27 cellular contexts compared by ENCODE assay signal in the genomic region with DNA sequence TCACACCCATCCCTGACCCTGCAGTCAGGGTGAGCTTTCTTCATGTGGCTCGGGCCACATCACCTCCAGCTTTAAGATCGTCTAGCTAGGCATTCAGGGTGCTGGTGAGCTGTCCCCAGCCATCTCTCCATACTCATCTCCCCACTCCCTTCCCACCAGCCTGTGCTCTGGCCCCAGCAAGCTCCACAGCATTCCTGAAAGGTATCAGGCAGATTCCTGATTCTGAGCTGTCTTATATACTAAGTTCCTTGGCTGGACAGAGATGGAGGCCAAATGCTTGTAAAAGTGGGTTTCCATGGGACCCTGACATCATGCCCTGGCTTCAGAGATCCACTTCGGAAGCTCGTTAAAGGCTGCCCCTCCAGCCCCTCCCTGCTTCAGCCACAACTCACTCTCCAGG. TPM values are rescaled to one million over a fixed set of nuclear protein-coding genes. Genes with fewer than 3 reads are reported as not detected.
"Had no signal": no experiment of that assay in that cellular context is flagged by ENCODE, and none has a peak within 500 bp of the region (broad histone marks: within the 10 kb centered on the region; RNA-seq: fewer than 3 reads in every experiment).

No MANE protein-coding gene starts in this region.

- H3K4me3 Mint-ChIP-seq: dendritic cell treated with granulocyte-macrophage colony-stimulating factor and Interleukin-4, amounts not matched to agents 40 ng/mL and 50 ng/mL, for 4 days; natural killer cell; type B pancreatic cell had no signal

- H3K27me3 Mint-ChIP-seq: dendritic cell treated with granulocyte-macrophage colony-stimulating factor and Interleukin-4, amounts not matched to agents 40 ng/mL and 50 ng/mL, for 4 days; type B pancreatic cell had no signal

- H3K27ac Mint-ChIP-seq: dendritic cell treated with granulocyte-macrophage colony-stimulating factor and Interleukin-4, amounts not matched to agents 40 ng/mL and 50 ng/mL, for 4 days; natural killer cell; type B pancreatic cell had no signal

- H3K27ac ChIP-seq: colonic mucosa, esophagus muscularis mucosa, foreskin keratinocyte, gastroesophageal sphincter, hepatocyte, lower lobe of right lung, parathyroid adenoma, prostate gland, right atrium auricular region, stomach, thyroid gland had no signal

- ATAC-seq: foreskin keratinocyte, gastroesophageal sphincter, heart left ventricle, left ventricle myocardium superior, lower lobe of right lung, natural killer cell, sciatic nerve had no signal

- H3K4me1 ChIP-seq: colonic mucosa, foreskin keratinocyte, prostate gland had no signal

- FAIRE-seq: endothelial cell of umbilical vein, islet of Langerhans had no signal

- H3K4me3 ChIP-seq: colonic mucosa, esophagus muscularis mucosa, gastroesophageal sphincter, heart left ventricle, hepatocyte, lower lobe of right lung, prostate gland, right atrium auricular region, smooth muscle cell, stomach, thyroid gland had no signal

- H3K4me1 Mint-ChIP-seq: natural killer cell had no signal

- DNase-seq: colonic mucosa; effector CD8-positive, alpha-beta T cell; foreskin keratinocyte; heart left ventricle; left ventricle myocardium superior; lower lobe of right lung; natural killer cell; stimulated activated CD4-positive, alpha-beta T cell treated with anti-CD3 and anti-CD28 coated beads, Interleukin-12 subunit alpha, Interleukin-12 subunit beta, amount 100 ng/mL, for 4 hours; stimulated activated CD4-positive, alpha-beta T cell treated with anti-CD3 and anti-CD28 coated beads, Interleukin-1b, Interleukin-23, amount 100 ng/mL, for 48 hours; stimulated activated CD4-positive, alpha-beta T cell treated with anti-CD3 and anti-CD28 coated beads, Interleukin-4, amount 100 ng/mL, for 1 hour; stimulated activated CD8-positive, alpha-beta memory T cell treated with anti-CD3 and anti-CD28 coated beads, Interleukin-4, amount 100 ng/mL, for 48 hours; stimulated activated naive CD4-positive, alpha-beta T cell treated with Interleukin-2 at 50 U/mL for 16 hours; stomach; thyroid gland had no signal

- H2AFZ ChIP-seq: hepatocyte, parathyroid adenoma had no signal

- H3K9ac ChIP-seq: parathyroid adenoma had no signal

- H3K36me3 ChIP-seq: colonic mucosa, esophagus muscularis mucosa, gastroesophageal sphincter, heart left ventricle, lower lobe of right lung, prostate gland, right atrium auricular region, stomach, thyroid gland had no signal

- H3K36me3 Mint-ChIP-seq: natural killer cell, type B pancreatic cell had no signal

- H3K27me3 ChIP-seq: colonic mucosa, esophagus muscularis mucosa, gastroesophageal sphincter, heart left ventricle, hepatocyte, right atrium auricular region, stomach, thyroid gland had no signal

- H3K9me3 ChIP-seq: colonic mucosa, esophagus muscularis mucosa, gastroesophageal sphincter, heart left ventricle, lower lobe of right lung, prostate gland, right atrium auricular region, stomach, thyroid gland had no signal

- H3K79me2 ChIP-seq: hepatocyte, parathyroid adenoma had no signal

- H3K9me3 Mint-ChIP-seq: dendritic cell treated with granulocyte-macrophage colony-stimulating factor and Interleukin-4, amounts not matched to agents 40 ng/mL and 50 ng/mL, for 4 days; natural killer cell; type B pancreatic cell had no signal

- H3K4me2 ChIP-seq: hepatocyte, smooth muscle cell had no signal

RNA-seq across cellular contexts. Expression of a gene that starts 4.0 kb away (rescaled TPM):
- total RNA-seq: endothelial cell of umbilical vein, epithelial cell of proximal tubule, foreskin keratinocyte had no signal
- polyA plus RNA-seq: foreskin keratinocyte had no signal
